In genomic region chr11:8834379-8834778, GRCh38 we compare ENCODE assay signal across 1 cellular context.
A peak's percentile ranks its signal among the peaks of the same experiment; 100 is the strongest.
TF ChIP-seq lines count a peak whose summit lies in the region.

No MANE protein-coding gene starts in this region.

TF ChIP-seq in liver, 16 proteins besides CTCF, POLR2A, EP300 and RAD21 (continued from another document):
- TF ChIP-seq, protein P1, sequence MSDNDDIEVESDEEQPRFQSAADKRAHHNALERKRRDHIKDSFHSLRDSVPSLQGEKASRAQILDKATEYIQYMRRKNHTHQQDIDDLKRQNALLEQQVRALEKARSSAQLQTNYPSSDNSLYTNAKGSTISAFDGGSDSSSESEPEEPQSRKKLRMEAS (IDR thresholded peaks at IDR 0.05), result no peak
- TF ChIP-seq NR2F2 (IDR thresholded peaks at IDR 0.05), result peak; percentile 11
- TF ChIP-seq JUND (IDR thresholded peaks at IDR 0.05), result no peak
- TF ChIP-seq, protein P2, sequence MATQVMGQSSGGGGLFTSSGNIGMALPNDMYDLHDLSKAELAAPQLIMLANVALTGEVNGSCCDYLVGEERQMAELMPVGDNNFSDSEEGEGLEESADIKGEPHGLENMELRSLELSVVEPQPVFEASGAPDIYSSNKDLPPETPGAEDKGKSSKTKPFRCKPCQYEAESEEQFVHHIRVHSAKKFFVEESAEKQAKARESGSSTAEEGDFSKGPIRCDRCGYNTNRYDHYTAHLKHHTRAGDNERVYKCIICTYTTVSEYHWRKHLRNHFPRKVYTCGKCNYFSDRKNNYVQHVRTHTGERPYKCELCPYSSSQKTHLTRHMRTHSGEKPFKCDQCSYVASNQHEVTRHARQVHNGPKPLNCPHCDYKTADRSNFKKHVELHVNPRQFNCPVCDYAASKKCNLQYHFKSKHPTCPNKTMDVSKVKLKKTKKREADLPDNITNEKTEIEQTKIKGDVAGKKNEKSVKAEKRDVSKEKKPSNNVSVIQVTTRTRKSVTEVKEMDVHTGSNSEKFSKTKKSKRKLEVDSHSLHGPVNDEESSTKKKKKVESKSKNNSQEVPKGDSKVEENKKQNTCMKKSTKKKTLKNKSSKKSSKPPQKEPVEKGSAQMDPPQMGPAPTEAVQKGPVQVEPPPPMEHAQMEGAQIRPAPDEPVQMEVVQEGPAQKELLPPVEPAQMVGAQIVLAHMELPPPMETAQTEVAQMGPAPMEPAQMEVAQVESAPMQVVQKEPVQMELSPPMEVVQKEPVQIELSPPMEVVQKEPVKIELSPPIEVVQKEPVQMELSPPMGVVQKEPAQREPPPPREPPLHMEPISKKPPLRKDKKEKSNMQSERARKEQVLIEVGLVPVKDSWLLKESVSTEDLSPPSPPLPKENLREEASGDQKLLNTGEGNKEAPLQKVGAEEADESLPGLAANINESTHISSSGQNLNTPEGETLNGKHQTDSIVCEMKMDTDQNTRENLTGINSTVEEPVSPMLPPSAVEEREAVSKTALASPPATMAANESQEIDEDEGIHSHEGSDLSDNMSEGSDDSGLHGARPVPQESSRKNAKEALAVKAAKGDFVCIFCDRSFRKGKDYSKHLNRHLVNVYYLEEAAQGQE (IDR thresholded peaks at IDR 0.05), result no peak
TF ChIP-seq in liver: peak in this region for 1.
